ENCODE assay signal across 28 cellular contexts in genomic region chr10:12966067-12966466, GRCh38. TPM values are rescaled to one million over a fixed set of nuclear protein-coding genes. Genes with fewer than 3 reads are reported as not detected.
"Had no signal": no experiment of that assay in that cellular context is flagged by ENCODE, and none has a peak within 500 bp of the region (broad histone marks: within the 10 kb centered on the region; RNA-seq: fewer than 3 reads in every experiment).

No MANE protein-coding gene starts in this region.

- H3K4me3 Mint-ChIP-seq: activated naive CD4-positive, alpha-beta T cell treated with anti-CD3 and anti-CD28 coated beads, Interleukin-2, amount 50 U/mL, for 24 hours; activated T-helper 1 cell treated with anti-CD3 and anti-CD28 coated beads, Interleukin-12 subunit alpha, Interleukin-12 subunit beta, Interleukin-2, Interleukin-4 antibody, amounts not matched to agents 30 ng/mL and 10 ng/mL and 1 ng/mL, durations not matched to agents 14 hours and 24 hours and 36 hours; brain; effector memory CD8-positive, alpha-beta T cell; mesothelial cell of epicardium; naive B cell; nephron progenitor cell; stimulated activated naive CD8-positive, alpha-beta T cell treated with anti-CD3 and anti-CD28 coated beads, Interleukin-15, Interleukin-2, amounts not matched to agents 100 ng/mL and 50 ng/mL, for 24 hours; T-helper 17 cell had no signal

- H3K27ac Mint-ChIP-seq: activated naive CD4-positive, alpha-beta T cell treated with anti-CD3 and anti-CD28 coated beads, Interleukin-2, amount 50 U/mL, for 24 hours; activated T-helper 1 cell treated with anti-CD3 and anti-CD28 coated beads, Interleukin-12 subunit alpha, Interleukin-12 subunit beta, Interleukin-2, Interleukin-4 antibody, amounts not matched to agents 30 ng/mL and 10 ng/mL and 1 ng/mL, durations not matched to agents 14 hours and 24 hours and 36 hours; brain; effector memory CD8-positive, alpha-beta T cell; mesothelial cell of epicardium; naive B cell; nephron progenitor cell; progenitor cell of endocrine pancreas; stimulated activated naive CD8-positive, alpha-beta T cell treated with anti-CD3 and anti-CD28 coated beads, Interleukin-15, Interleukin-2, amounts not matched to agents 100 ng/mL and 50 ng/mL, for 24 hours; T-helper 17 cell had no signal

- H3K27me3 Mint-ChIP-seq: brain had no signal

- H3K4me3 ChIP-seq: adrenal gland, gastroesophageal sphincter, ovary, right lobe of liver, uterus had no signal

- DNase-seq: activated CD8-positive, alpha-beta memory T cell treated with anti-CD3 and anti-CD28 coated beads, Interleukin-2, amount 50 U/mL, for 4 hours; activated gamma-delta T cell; adrenal gland; aorta; cortex of kidney; effector memory CD8-positive, alpha-beta T cell; erythroblast; hippocampal formation; left colon; mammary epithelial cell; naive B cell; nephron progenitor cell; ovary; right lobe of liver; stimulated activated CD4-positive, alpha-beta T cell treated with anti-CD3 and anti-CD28 coated beads, Interleukin-2, amount 100 ng/mL, for 48 hours; T-helper 17 cell; T1000; uterus had no signal

- H3K9me3 ChIP-seq: neutrophil, right lobe of liver had no signal

- H3K4me1 ChIP-seq: adrenal gland had no signal

- ATAC-seq: effector memory CD8-positive, alpha-beta T cell; gastroesophageal sphincter; left colon; right lobe of liver; SK-N-SH treated with all-trans-retinoic acid at 6 μM for 48 hours; T-helper 17 cell had no signal

- H3K36me3 ChIP-seq: adrenal gland, neutrophil, ovary, right lobe of liver, uterus had no signal

- H3K4me1 Mint-ChIP-seq: activated naive CD4-positive, alpha-beta T cell treated with anti-CD3 and anti-CD28 coated beads, Interleukin-2, amount 50 U/mL, for 24 hours; naive B cell; T-helper 17 cell had no signal

- H3K27ac ChIP-seq: adrenal gland, gastroesophageal sphincter, neutrophil, ovary, right lobe of liver, uterus had no signal

- H3K27me3 ChIP-seq: adrenal gland, gastroesophageal sphincter, neutrophil, ovary, right lobe of liver, uterus had no signal

RNA-seq across cellular contexts. Expression of gene CCDC3, which starts 35.4 kb away (rescaled TPM):
- total RNA-seq: activated CD8-positive, alpha-beta memory T cell treated with anti-CD3 and anti-CD28 coated beads for 36 hours had no signal
